8 cellular contexts compared by ENCODE assay signal in genomic region chr17:81509687-81510523, GRCh38. TPM values are rescaled to one million over a fixed set of nuclear protein-coding genes. Genes with fewer than 3 reads are reported as not detected.
DNase-seq lines count a peak whose midpoint lies in the region; ATAC-seq and TF ChIP-seq lines count a peak whose summit lies in the region.

No MANE protein-coding gene starts in this region.

- H3K9me3 ChIP-seq in cardiac muscle cell (ENCODE audit: low read depth) (no peaks in the 10 kb centered on the region), gastroesophageal sphincter (no peaks in the 10 kb centered on the region), skeletal muscle satellite cell (replicated peaks; ENCODE audit: low read length) (no peaks in the 10 kb centered on the region)

- peak overlapping the region; percentile 95 for H3K9ac ChIP-seq in skeletal muscle satellite cell (ENCODE audit: low read depth, low read length)

- H3K27me3 ChIP-seq in cardiac muscle cell (no peaks in the 10 kb centered on the region), gastroesophageal sphincter (no peaks in the 10 kb centered on the region), skeletal muscle satellite cell (ENCODE audit: control insufficient read depth, insufficient read depth, low read length) (no peaks in the 10 kb centered on the region)

- H3K4me3 ChIP-seq in cardiac muscle cell (peak overlapping the region; percentile 100), gastroesophageal sphincter (peak overlapping the region; percentile 70 to 83), skeletal muscle satellite cell (ENCODE audit: low read length) (peak overlapping the region; percentile 91)

- no peak for TF ChIP-seq POLR2A in gastroesophageal sphincter (IDR thresholded peaks at IDR 0.05)

- ATAC-seq in gastroesophageal sphincter (no peak), HG03175 (IDR thresholded peaks at IDR 0.05; ENCODE audit: unreplicated experiment) (no peak)

- H3K4me2 ChIP-seq in skeletal muscle satellite cell (ENCODE audit: low read length), result peak overlapping the region; percentile 93

- H3K27ac ChIP-seq in cardiac muscle cell (peak overlapping the region; percentile 100), gastroesophageal sphincter (peak overlapping the region; percentile 16 to 100 (median 98))

- TF ChIP-seq CTCF in cardiac muscle cell (IDR thresholded peaks at IDR 0.05; ENCODE audit: low read depth, low read length) (no peak), gastroesophageal sphincter (IDR thresholded peaks at IDR 0.05) (no peak)

- H3K4me1 ChIP-seq in cardiac muscle cell (ENCODE audit: low read depth) (peaks cover 9% of the 10 kb centered on the region), gastroesophageal sphincter (peaks cover 0 to 34% (median 6%) of the 10 kb centered on the region in 3 donors), skeletal muscle satellite cell (ENCODE audit: control insufficient read depth, insufficient read depth, low read length) (peaks cover 15% of the 10 kb centered on the region)

- intact Hi-C loops in cardiac septum (cut with DNase I), result no loop called here

- peak; percentile 43 to 49 for DNase-seq in cardiac muscle cell (ENCODE audit: low read depth in 1 of 2, low spot score in 1 of 2)
- DNase-seq in cardiac septum (ENCODE audit: low spot score), result no peak
- DNase-seq in activated CD8-positive, alpha-beta memory T cell treated with anti-CD3 and anti-CD28 coated beads, Interleukin-2, amount 50 U/mL, for 4 hours, result peak; percentile 22
- no peak for DNase-seq in NCI-H1092 treated with DMSO at 0.1 percent for 48 hours (lab: John Stamatoyannopoulos, UW)
- DNase-seq in NCI-H524 (lab: John Stamatoyannopoulos, UW), result no peak

- 1 to 7% methylated on average over 16 to 18 of the region's 19 CpGs for WGBS in gastroesophageal sphincter (ENCODE audit: low coverage in 1 of 2), 2 donors

- no peak for TF ChIP-seq EP300 in gastroesophageal sphincter (IDR thresholded peaks at IDR 0.05)

- peaks cover 35% of the 10 kb centered on the region for H3K36me3 ChIP-seq in cardiac muscle cell
- H3K36me3 ChIP-seq in gastroesophageal sphincter, result peaks cover 0 to 40% of the 10 kb centered on the region in 2 donors
- peaks cover 39% of the 10 kb centered on the region for H3K36me3 ChIP-seq in skeletal muscle satellite cell (ENCODE audit: insufficient read depth, low read length)

RNA-seq across cellular contexts. Expression of gene ACTG1, which starts 2.7 kb away (rescaled TPM):
- 2,244 and 2,883 TPM in 2 replicates for total RNA-seq in cardiac muscle cell
- polyA plus RNA-seq in cardiac muscle cell, result 1,007 and 1,036 TPM in 2 replicates
- 634 TPM for total RNA-seq in cardiac septum
- 1,000 to 10,000 TPM in 3 of 4 donors, 100 to 1,000 TPM in 1; 829 to 1,848 (median 1,550) TPM for total RNA-seq in gastroesophageal sphincter
- 9,662 and 11,711 TPM in 2 replicates for total RNA-seq in skeletal muscle satellite cell (2012; rRNA removed)

RNA-seq across cellular contexts. Expression of gene FSCN2, which starts 18.3 kb away (rescaled TPM):
- 9.0 and 11.3 TPM in 2 replicates for total RNA-seq in cardiac muscle cell
- 1.5 and 2.4 TPM in 2 replicates for polyA plus RNA-seq in cardiac muscle cell
- 1.1 TPM for total RNA-seq in cardiac septum
- 1 to 10 TPM in 2 of 4 donors, under 1 TPM in 2; 0.49 to 2.1 (median 1.0) TPM for total RNA-seq in gastroesophageal sphincter
- 0.76 and 1.3 TPM in 2 replicates for total RNA-seq in skeletal muscle satellite cell (2012; rRNA removed)

RNA-seq across cellular contexts. Expression of gene FAAP100, which starts 42.2 kb away (rescaled TPM):
- 57.0 and 65.6 TPM in 2 replicates for total RNA-seq in cardiac muscle cell
- polyA plus RNA-seq in cardiac muscle cell, result 51.2 and 56.9 TPM in 2 replicates
- 13.6 TPM for total RNA-seq in cardiac septum
- 10 to 100 TPM; 14.6 to 32.1 (median 20.7) TPM for total RNA-seq in gastroesophageal sphincter
- 26.2 and 31.2 TPM in 2 replicates for total RNA-seq in skeletal muscle satellite cell (2012; rRNA removed)

Comparison
In these comparisons a context has a peak if more than half of its experiments do, and no peak if none do; other contexts are left out.
1. DNase-seq: peak in cardiac muscle cell (2 of 2) and activated CD8-positive, alpha-beta memory T cell treated with anti-CD3 and anti-CD28 coated beads, Interleukin-2, amount 50 U/mL, for 4 hours (single experiment); none in cardiac septum (single experiment), NCI-H1092 treated with DMSO at 0.1 percent for 48 hours (single experiment) and NCI-H524 (0 of 2).
2. Peak in every context shown above with its lines, with median percentiles within 50 percentile points of each other: H3K4me3 ChIP-seq.